ENCODE assay signal across 8 cellular contexts in genomic region chr1:39391741-39392679, GRCh38.
DNase-seq lines count a peak whose midpoint lies in the region; ATAC-seq, FAIRE-seq and TF ChIP-seq lines count a peak whose summit lies in the region.

No MANE protein-coding gene starts in this region.

- H3K36me3 ChIP-seq in K562 (ENCODE audit: control insufficient read depth, insufficient read depth, low read length) (peaks cover 39% of the 10 kb centered on the region), spleen (peaks cover 0 to 68% (median 34%) of the 10 kb centered on the region in 6 donors)

- no peak for TF ChIP-seq CTCF in K562 (IDR thresholded peaks at IDR 0.05 in 2 of 3, conservative IDR thresholded peaks at IDR 0.05 in 1 of 3; ENCODE audit: insufficient read depth in 2 of 3, low read depth in 1 of 3, low read length in 3 of 3)
- no peak for TF ChIP-seq CTCF in spleen (IDR thresholded peaks at IDR 0.05 in 8 of 11, conservative IDR thresholded peaks at IDR 0.05 in 3 of 11)

- H3K27ac ChIP-seq in K562 (ENCODE audit: extremely low read depth, low read depth, low read length): peak overlapping the region; percentile 81
- H3K27ac ChIP-seq in spleen: peak overlapping the region; percentile 16 to 76 (median 56)

- peak; percentile 41 for TF ChIP-seq POLR2A in K562 (conservative IDR thresholded peaks at IDR 0.05)
- no peak for TF ChIP-seq POLR2A in spleen (IDR thresholded peaks at IDR 0.05)

- no peak overlapping the region for H3K4me3 ChIP-seq in K562
- no peak overlapping the region for H3K4me3 ChIP-seq in spleen

- POLR2A ChIA-PET in K562 (lab: Yijun Ruan, JAX): interaction anchor here (0.6 to 1.6 kb wide), 14 partner anchors 9 to 547 kb away, joined by 3 to 17 read pairs (median 4); no protein-coding TSS in a partner anchor

- H4K20me1 ChIP-seq in K562 (replicated peaks; ENCODE audit: control insufficient read depth, insufficient read depth, low read length): no peaks in the 10 kb centered on the region

- intact Hi-C loops in K562 (cut with micrococcal nuclease) (loop anchor here (2.0 kb wide), 1 partner anchor 17 kb away; no protein-coding TSS in a partner anchor), spleen (cut with DNase I; ENCODE audit: low total_unique reads) (no loop called here)

- H3K4me1 ChIP-seq in K562 (replicated peaks in 1 of 2; ENCODE audit: control insufficient read depth in 2 of 2, insufficient read depth in 2 of 2, low read length in 2 of 2): peaks cover 32 to 78% of the 10 kb centered on the region in 2 experiments
- peaks cover 38 to 76% (median 54%) of the 10 kb centered on the region in 6 donors for H3K4me1 ChIP-seq in spleen

- H3K9me3 ChIP-seq in K562 (replicated peaks; ENCODE audit: control insufficient read depth, insufficient read depth, low read depth, low read length) (no peaks in the 10 kb centered on the region), spleen (no peaks in the 10 kb centered on the region)

- CTCF ChIA-PET in K562 (lab: Yijun Ruan, JAX; ENCODE audit: low intra/inter-chr PET ratio): no interaction called here

- H3K27me3 ChIP-seq in K562 (ENCODE audit: control insufficient read depth in 2 of 2, insufficient read depth in 2 of 2, low read length in 2 of 2) (no peaks in the 10 kb centered on the region), spleen (replicated peaks in 1 of 7) (no peaks in the 10 kb centered on the region)

- peak; percentile 24 for DNase-seq in stimulated activated CD4-positive, alpha-beta T cell treated with anti-CD3 and anti-CD28 coated beads, Interleukin-15, amount 100 ng/mL, for 24 hours
- no peak for DNase-seq in stimulated activated CD4-positive, alpha-beta T cell treated with anti-CD3 and anti-CD28 coated beads, Interleukin-4, amount 100 ng/mL, for 4 hours
- DNase-seq in K562 (ENCODE audit: extremely low read depth in 1 of 4, low spot score in 3 of 4): peak in 3 of 4 experiments; percentile 27 to 82 (median 78)
- peak; percentile 36 for DNase-seq in iPS-NIHi7 (ENCODE audit: extremely low spot score)
- DNase-seq in spleen: no peak
- no peak for DNase-seq in GOT3 (lab: John Stamatoyannopoulos, UW)
- DNase-seq in AML-193 (lab: John Stamatoyannopoulos, UW): no peak

- peak; percentile 70 for FAIRE-seq in K562 (lab: Jason Lieb, UNC)

- H3K4me2 ChIP-seq in K562 (ENCODE audit: insufficient read depth, low read length): peak overlapping the region; percentile 70

- peak; percentile 81 for ATAC-seq in K562
- no peak for ATAC-seq in GM21529 (IDR thresholded peaks at IDR 0.05; ENCODE audit: unreplicated experiment)

- H2AFZ ChIP-seq in K562 (ENCODE audit: low read depth, low read length): peak overlapping the region; percentile 59

- H3K9me1 ChIP-seq in K562 (ENCODE audit: control insufficient read depth, insufficient read depth, low read length): no peaks in the 10 kb centered on the region

- no peak; a peak in 1 of 4 replicates for TF ChIP-seq RAD21 in K562 (CRISPR knock-in tag; conservative IDR thresholded peaks at IDR 0.05 in 1 of 2, IDR thresholded peaks at IDR 0.05 in 1 of 2)

- peaks cover 90% of the 10 kb centered on the region for H3K79me2 ChIP-seq in K562 (ENCODE audit: control insufficient read depth, insufficient read depth, low read length)

- BruUV-seq in K562 (replicated peaks; lab: Mats Ljungman, UMichigan): TSS peak; percentile 86

- in situ Hi-C loops in K562 (cut with MboI): no loop called here

- TF ChIP-seq EP300 in K562 (IDR thresholded peaks at IDR 0.05; ENCODE audit: low read length): peak; percentile 37

- 23% methylated on average over 5 of the region's 5 CpGs for WGBS in K562 (ENCODE audit: insufficient coverage, low coverage, missing lambda C conversion rate)
- 57 to 68% (median 60%) methylated on average over 5 of the region's 5 CpGs for WGBS in spleen, 5 donors

- peak overlapping the region; percentile 1 to 47; a peak in 3 of 4 replicates for H3K9ac ChIP-seq in K562 (ENCODE audit: insufficient read depth in 1 of 2, low read depth in 2 of 2, low read length in 2 of 2)

TF ChIP-seq in K562, 482 proteins besides CTCF, POLR2A, EP300 and RAD21 (continues in another document):
- TF ChIP-seq CBX5 (IDR thresholded peaks at IDR 0.05; ENCODE audit: borderline replicate concordance, low read depth) (no peak), RAD51 (IDR thresholded peaks at IDR 0.05; ENCODE audit: borderline replicate concordance, low read depth) (no peak; the same call in 1 of the 2 replicates), HNRNPL (IDR thresholded peaks at IDR 0.05; ENCODE audit: low read depth, low read length) (no peak), PHB (CRISPR knock-in tag; IDR thresholded peaks at IDR 0.05) (no peak), RBFOX2 (IDR thresholded peaks at IDR 0.05; ENCODE audit: low read depth, low read length) (no peak), ZNF507 (tag; conservative IDR thresholded peaks at IDR 0.05) (no peak), ZNF589 (CRISPR knock-in tag; IDR thresholded peaks at IDR 0.05; ENCODE audit: low read depth) (peak; percentile 55; the same call in 1 of the 2 replicates), ATF3 (IDR thresholded peaks at IDR 0.05) (peak; percentile 92), ATF3 (CRISPR knock-in tag; conservative IDR thresholded peaks at IDR 0.05) (0 out of 2 replicates have a peak, but pooled peaks have one; percentile 18), HDAC1 (IDR thresholded peaks at IDR 0.05) (peak in 1 of 2 experiments; percentile 33; a peak in 2 of 4 replicates), TRIM24 (IDR thresholded peaks at IDR 0.05) (peak in 1 of 2 experiments; percentile 93; a peak in 2 of 4 replicates), ZKSCAN1 (IDR thresholded peaks at IDR 0.05; ENCODE audit: low read depth, low read length) (no peak), BRD9 (IDR thresholded peaks at IDR 0.05; ENCODE audit: low read depth, partially characterized antibody) (peak; percentile 25), ZNF57 (CRISPR knock-in tag; IDR thresholded peaks at IDR 0.05) (peak; percentile 33; the same call in 1 of the 2 replicates), GABPA (tag; conservative IDR thresholded peaks at IDR 0.05; ENCODE audit: low read depth) (peak; percentile 93), ZNF143 (CRISPR knock-in tag; IDR thresholded peaks at IDR 0.05) (no peak)
- TF ChIP-seq, protein P1, sequence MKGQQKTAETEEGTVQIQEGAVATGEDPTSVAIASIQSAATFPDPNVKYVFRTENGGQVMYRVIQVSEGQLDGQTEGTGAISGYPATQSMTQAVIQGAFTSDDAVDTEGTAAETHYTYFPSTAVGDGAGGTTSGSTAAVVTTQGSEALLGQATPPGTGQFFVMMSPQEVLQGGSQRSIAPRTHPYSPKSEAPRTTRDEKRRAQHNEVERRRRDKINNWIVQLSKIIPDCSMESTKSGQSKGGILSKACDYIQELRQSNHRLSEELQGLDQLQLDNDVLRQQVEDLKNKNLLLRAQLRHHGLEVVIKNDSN (CRISPR knock-in tag; IDR thresholded peaks at IDR 0.05): no peak
- TF ChIP-seq, protein P2, sequence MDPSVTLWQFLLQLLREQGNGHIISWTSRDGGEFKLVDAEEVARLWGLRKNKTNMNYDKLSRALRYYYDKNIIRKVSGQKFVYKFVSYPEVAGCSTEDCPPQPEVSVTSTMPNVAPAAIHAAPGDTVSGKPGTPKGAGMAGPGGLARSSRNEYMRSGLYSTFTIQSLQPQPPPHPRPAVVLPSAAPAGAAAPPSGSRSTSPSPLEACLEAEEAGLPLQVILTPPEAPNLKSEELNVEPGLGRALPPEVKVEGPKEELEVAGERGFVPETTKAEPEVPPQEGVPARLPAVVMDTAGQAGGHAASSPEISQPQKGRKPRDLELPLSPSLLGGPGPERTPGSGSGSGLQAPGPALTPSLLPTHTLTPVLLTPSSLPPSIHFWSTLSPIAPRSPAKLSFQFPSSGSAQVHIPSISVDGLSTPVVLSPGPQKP (CRISPR knock-in tag; IDR thresholded peaks at IDR 0.05): no peak

Comparison
In these comparisons a context has a peak if more than half of its experiments do, and no peak if none do; other contexts are left out.
1. DNase-seq: peak in stimulated activated CD4-positive, alpha-beta T cell treated with anti-CD3 and anti-CD28 coated beads, Interleukin-15, amount 100 ng/mL, for 24 hours (single experiment), K562 (3 of 4) and iPS-NIHi7 (single experiment); none in stimulated activated CD4-positive, alpha-beta T cell treated with anti-CD3 and anti-CD28 coated beads, Interleukin-4, amount 100 ng/mL, for 4 hours (0 of 2), spleen (single experiment), GOT3 (single experiment) and AML-193 (0 of 2).